1 cellular context compared by ENCODE assay signal in the genomic region with DNA sequence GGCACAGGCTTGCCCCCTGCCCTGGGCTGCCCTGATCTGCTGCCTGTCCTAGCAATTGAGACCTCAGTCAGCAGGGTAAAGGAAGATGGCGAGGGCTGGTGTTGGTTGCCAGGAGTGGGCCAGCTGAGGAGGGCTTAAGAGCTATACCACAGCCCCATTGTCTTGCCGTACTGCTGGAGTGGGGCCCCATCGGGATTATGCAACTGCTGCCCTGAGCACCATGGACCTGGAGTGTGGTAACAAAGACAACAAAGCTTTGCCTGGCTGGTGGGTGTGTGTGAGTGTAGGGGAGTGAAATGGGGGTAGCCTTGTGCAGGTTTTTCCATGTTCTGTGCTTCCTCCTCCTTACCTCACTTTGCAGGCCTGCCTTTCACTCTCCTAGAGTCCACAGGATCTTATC.
TF ChIP-seq lines count a peak whose summit lies in the region.

No MANE protein-coding gene starts in this region.

TF ChIP-seq in HepG2, 621 proteins besides CTCF, POLR2A, EP300 and RAD21 (continued from another document):
- TF ChIP-seq ZFP41 (CRISPR knock-in tag; IDR thresholded peaks at IDR 0.05; ENCODE audit: borderline replicate concordance) (no peak), CEBPB (IDR thresholded peaks at IDR 0.05; ENCODE audit: borderline replicate concordance, low read depth, low read length) (peak; percentile 70), ZSCAN29 (CRISPR knock-in tag; conservative IDR thresholded peaks at IDR 0.05) (no peak), SRSF4 (IDR thresholded peaks at IDR 0.05; ENCODE audit: low read depth, low read length, poor library complexity, severe bottlenecking) (no peak), ZNF720 (CRISPR knock-in tag; IDR thresholded peaks at IDR 0.05) (no peak), ZFP36L2 (CRISPR knock-in tag; IDR thresholded peaks at IDR 0.05) (no peak), TCF12 (IDR thresholded peaks at IDR 0.05) (no peak), TCF12 (CRISPR knock-in tag; IDR thresholded peaks at IDR 0.05) (no peak), NONO (IDR thresholded peaks at IDR 0.05) (no peak), NONO (CRISPR knock-in tag; conservative IDR thresholded peaks at IDR 0.05) (no peak), ZBTB38 (CRISPR knock-in tag; IDR thresholded peaks at IDR 0.05) (no peak), CEBPG (CRISPR knock-in tag; IDR thresholded peaks at IDR 0.05) (peak; percentile 74), YEATS2 (CRISPR knock-in tag; IDR thresholded peaks at IDR 0.05; ENCODE audit: borderline replicate concordance) (no peak), ZNF839 (CRISPR knock-in tag; IDR thresholded peaks at IDR 0.05; ENCODE audit: borderline replicate concordance) (no peak), MXD4 (CRISPR knock-in tag; IDR thresholded peaks at IDR 0.05) (no peak), EED (CRISPR knock-in tag; IDR thresholded peaks at IDR 0.05) (no peak), ZNF605 (CRISPR knock-in tag; IDR thresholded peaks at IDR 0.05) (peak; percentile 93), ZNF644 (CRISPR knock-in tag; IDR thresholded peaks at IDR 0.05; ENCODE audit: low read depth) (peak; percentile 10; the same call in 1 of the 2 replicates), ZNF7 (CRISPR knock-in tag; IDR thresholded peaks at IDR 0.05) (no peak), SOX6 (IDR thresholded peaks at IDR 0.05) (no peak), SOX6 (CRISPR knock-in tag; IDR thresholded peaks at IDR 0.05) (peak; percentile 87), KLF13 (CRISPR knock-in tag; IDR thresholded peaks at IDR 0.05) (no peak), SUZ12 (IDR thresholded peaks at IDR 0.05; ENCODE audit: low read depth, low read length) (no peak), MAF1 (CRISPR knock-in tag; IDR thresholded peaks at IDR 0.05; ENCODE audit: borderline replicate concordance) (no peak), NCOA2 (CRISPR knock-in tag; IDR thresholded peaks at IDR 0.05) (no peak), SOX5 (CRISPR knock-in tag; IDR thresholded peaks at IDR 0.05; ENCODE audit: borderline replicate concordance) (peak; percentile 69), ZNF3 (CRISPR knock-in tag; IDR thresholded peaks at IDR 0.05) (no peak), RBM39 (IDR thresholded peaks at IDR 0.05; ENCODE audit: low read depth, low read length, poor library complexity, severe bottlenecking) (no peak), ZNF34 (CRISPR knock-in tag; IDR thresholded peaks at IDR 0.05; ENCODE audit: borderline replicate concordance) (no peak), DNMT3B (CRISPR knock-in tag; conservative IDR thresholded peaks at IDR 0.05) (no peak), IKZF1 (IDR thresholded peaks at IDR 0.05) (no peak), EHMT2 (IDR thresholded peaks at IDR 0.05; ENCODE audit: borderline replicate concordance, low read depth, low read length) (no peak), MYNN (CRISPR knock-in tag; IDR thresholded peaks at IDR 0.05; ENCODE audit: low read depth) (no peak), TAF15 (IDR thresholded peaks at IDR 0.05; ENCODE audit: low read depth, low read length, poor library complexity, severe bottlenecking) (no peak)
- TF ChIP-seq, protein P1, sequence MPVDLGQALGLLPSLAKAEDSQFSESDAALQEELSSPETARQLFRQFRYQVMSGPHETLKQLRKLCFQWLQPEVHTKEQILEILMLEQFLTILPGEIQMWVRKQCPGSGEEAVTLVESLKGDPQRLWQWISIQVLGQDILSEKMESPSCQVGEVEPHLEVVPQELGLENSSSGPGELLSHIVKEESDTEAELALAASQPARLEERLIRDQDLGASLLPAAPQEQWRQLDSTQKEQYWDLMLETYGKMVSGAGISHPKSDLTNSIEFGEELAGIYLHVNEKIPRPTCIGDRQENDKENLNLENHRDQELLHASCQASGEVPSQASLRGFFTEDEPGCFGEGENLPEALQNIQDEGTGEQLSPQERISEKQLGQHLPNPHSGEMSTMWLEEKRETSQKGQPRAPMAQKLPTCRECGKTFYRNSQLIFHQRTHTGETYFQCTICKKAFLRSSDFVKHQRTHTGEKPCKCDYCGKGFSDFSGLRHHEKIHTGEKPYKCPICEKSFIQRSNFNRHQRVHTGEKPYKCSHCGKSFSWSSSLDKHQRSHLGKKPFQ (CRISPR knock-in tag; IDR thresholded peaks at IDR 0.05; ENCODE audit: insufficient replicate concordance), result no peak
- TF ChIP-seq, protein P2, sequence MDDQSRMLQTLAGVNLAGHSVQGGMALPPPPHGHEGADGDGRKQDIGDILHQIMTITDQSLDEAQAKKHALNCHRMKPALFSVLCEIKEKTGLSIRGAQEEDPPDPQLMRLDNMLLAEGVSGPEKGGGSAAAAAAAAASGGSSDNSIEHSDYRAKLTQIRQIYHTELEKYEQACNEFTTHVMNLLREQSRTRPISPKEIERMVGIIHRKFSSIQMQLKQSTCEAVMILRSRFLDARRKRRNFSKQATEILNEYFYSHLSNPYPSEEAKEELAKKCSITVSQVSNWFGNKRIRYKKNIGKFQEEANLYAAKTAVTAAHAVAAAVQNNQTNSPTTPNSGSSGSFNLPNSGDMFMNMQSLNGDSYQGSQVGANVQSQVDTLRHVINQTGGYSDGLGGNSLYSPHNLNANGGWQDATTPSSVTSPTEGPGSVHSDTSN (CRISPR knock-in tag; IDR thresholded peaks at IDR 0.05; ENCODE audit: borderline replicate concordance), result no peak
- TF ChIP-seq, protein P3, sequence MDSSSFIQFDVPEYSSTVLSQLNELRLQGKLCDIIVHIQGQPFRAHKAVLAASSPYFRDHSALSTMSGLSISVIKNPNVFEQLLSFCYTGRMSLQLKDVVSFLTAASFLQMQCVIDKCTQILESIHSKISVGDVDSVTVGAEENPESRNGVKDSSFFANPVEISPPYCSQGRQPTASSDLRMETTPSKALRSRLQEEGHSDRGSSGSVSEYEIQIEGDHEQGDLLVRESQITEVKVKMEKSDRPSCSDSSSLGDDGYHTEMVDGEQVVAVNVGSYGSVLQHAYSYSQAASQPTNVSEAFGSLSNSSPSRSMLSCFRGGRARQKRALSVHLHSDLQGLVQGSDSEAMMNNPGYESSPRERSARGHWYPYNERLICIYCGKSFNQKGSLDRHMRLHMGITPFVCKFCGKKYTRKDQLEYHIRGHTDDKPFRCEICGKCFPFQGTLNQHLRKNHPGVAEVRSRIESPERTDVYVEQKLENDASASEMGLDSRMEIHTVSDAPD (CRISPR knock-in tag; IDR thresholded peaks at IDR 0.05), result peak; percentile 75; the same call in 1 of the 2 replicates
- TF ChIP-seq, protein P4, sequence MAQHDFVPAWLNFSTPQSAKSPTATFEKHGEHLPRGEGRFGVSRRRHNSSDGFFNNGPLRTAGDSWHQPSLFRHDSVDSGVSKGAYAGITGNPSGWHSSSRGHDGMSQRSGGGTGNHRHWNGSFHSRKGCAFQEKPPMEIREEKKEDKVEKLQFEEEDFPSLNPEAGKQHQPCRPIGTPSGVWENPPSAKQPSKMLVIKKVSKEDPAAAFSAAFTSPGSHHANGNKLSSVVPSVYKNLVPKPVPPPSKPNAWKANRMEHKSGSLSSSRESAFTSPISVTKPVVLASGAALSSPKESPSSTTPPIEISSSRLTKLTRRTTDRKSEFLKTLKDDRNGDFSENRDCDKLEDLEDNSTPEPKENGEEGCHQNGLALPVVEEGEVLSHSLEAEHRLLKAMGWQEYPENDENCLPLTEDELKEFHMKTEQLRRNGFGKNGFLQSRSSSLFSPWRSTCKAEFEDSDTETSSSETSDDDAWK (CRISPR knock-in tag; IDR thresholded peaks at IDR 0.05), result no peak
- TF ChIP-seq, protein P5, sequence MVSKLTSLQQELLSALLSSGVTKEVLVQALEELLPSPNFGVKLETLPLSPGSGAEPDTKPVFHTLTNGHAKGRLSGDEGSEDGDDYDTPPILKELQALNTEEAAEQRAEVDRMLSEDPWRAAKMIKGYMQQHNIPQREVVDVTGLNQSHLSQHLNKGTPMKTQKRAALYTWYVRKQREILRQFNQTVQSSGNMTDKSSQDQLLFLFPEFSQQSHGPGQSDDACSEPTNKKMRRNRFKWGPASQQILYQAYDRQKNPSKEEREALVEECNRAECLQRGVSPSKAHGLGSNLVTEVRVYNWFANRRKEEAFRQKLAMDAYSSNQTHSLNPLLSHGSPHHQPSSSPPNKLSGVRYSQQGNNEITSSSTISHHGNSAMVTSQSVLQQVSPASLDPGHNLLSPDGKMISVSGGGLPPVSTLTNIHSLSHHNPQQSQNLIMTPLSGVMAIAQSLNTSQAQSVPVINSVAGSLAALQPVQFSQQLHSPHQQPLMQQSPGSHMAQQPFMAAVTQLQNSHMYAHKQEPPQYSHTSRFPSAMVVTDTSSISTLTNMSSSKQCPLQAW (CRISPR knock-in tag; IDR thresholded peaks at IDR 0.05), result no peak
- TF ChIP-seq, protein P6, sequence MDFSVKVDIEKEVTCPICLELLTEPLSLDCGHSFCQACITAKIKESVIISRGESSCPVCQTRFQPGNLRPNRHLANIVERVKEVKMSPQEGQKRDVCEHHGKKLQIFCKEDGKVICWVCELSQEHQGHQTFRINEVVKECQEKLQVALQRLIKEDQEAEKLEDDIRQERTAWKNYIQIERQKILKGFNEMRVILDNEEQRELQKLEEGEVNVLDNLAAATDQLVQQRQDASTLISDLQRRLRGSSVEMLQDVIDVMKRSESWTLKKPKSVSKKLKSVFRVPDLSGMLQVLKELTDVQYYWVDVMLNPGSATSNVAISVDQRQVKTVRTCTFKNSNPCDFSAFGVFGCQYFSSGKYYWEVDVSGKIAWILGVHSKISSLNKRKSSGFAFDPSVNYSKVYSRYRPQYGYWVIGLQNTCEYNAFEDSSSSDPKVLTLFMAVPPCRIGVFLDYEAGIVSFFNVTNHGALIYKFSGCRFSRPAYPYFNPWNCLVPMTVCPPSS (IDR thresholded peaks at IDR 0.05), result no peak
- TF ChIP-seq, protein P7, sequence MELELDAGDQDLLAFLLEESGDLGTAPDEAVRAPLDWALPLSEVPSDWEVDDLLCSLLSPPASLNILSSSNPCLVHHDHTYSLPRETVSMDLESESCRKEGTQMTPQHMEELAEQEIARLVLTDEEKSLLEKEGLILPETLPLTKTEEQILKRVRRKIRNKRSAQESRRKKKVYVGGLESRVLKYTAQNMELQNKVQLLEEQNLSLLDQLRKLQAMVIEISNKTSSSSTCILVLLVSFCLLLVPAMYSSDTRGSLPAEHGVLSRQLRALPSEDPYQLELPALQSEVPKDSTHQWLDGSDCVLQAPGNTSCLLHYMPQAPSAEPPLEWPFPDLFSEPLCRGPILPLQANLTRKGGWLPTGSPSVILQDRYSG (CRISPR knock-in tag; IDR thresholded peaks at IDR 0.05), result no peak
- TF ChIP-seq, protein P8, sequence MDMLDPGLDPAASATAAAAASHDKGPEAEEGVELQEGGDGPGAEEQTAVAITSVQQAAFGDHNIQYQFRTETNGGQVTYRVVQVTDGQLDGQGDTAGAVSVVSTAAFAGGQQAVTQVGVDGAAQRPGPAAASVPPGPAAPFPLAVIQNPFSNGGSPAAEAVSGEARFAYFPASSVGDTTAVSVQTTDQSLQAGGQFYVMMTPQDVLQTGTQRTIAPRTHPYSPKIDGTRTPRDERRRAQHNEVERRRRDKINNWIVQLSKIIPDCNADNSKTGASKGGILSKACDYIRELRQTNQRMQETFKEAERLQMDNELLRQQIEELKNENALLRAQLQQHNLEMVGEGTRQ (IDR thresholded peaks at IDR 0.05; ENCODE audit: low read depth, low read length), result no peak
- TF ChIP-seq, protein P8 (CRISPR knock-in tag; IDR thresholded peaks at IDR 0.05; ENCODE audit: borderline replicate concordance), result no peak
- TF ChIP-seq, protein P9, sequence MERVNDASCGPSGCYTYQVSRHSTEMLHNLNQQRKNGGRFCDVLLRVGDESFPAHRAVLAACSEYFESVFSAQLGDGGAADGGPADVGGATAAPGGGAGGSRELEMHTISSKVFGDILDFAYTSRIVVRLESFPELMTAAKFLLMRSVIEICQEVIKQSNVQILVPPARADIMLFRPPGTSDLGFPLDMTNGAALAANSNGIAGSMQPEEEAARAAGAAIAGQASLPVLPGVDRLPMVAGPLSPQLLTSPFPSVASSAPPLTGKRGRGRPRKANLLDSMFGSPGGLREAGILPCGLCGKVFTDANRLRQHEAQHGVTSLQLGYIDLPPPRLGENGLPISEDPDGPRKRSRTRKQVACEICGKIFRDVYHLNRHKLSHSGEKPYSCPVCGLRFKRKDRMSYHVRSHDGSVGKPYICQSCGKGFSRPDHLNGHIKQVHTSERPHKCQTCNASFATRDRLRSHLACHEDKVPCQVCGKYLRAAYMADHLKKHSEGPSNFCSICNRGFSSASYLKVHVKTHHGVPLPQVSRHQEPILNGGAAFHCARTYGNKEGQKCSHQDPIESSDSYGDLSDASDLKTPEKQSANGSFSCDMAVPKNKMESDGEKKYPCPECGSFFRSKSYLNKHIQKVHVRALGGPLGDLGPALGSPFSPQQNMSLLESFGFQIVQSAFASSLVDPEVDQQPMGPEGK (CRISPR knock-in tag; IDR thresholded peaks at IDR 0.05), result peak; percentile 43; the same call in 1 of the 2 replicates
- TF ChIP-seq, protein P10, sequence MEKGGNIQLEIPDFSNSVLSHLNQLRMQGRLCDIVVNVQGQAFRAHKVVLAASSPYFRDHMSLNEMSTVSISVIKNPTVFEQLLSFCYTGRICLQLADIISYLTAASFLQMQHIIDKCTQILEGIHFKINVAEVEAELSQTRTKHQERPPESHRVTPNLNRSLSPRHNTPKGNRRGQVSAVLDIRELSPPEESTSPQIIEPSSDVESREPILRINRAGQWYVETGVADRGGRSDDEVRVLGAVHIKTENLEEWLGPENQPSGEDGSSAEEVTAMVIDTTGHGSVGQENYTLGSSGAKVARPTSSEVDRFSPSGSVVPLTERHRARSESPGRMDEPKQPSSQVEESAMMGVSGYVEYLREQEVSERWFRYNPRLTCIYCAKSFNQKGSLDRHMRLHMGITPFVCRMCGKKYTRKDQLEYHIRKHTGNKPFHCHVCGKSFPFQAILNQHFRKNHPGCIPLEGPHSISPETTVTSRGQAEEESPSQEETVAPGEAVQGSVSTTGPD (CRISPR knock-in tag; IDR thresholded peaks at IDR 0.05), result peak; percentile 77
- TF ChIP-seq, protein P11, sequence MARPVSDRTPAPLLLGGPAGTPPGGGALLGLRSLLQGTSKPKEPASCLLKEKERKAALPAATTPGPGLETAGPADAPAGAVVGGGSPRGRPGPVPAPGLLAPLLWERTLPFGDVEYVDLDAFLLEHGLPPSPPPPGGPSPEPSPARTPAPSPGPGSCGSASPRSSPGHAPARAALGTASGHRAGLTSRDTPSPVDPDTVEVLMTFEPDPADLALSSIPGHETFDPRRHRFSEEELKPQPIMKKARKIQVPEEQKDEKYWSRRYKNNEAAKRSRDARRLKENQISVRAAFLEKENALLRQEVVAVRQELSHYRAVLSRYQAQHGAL (CRISPR knock-in tag; IDR thresholded peaks at IDR 0.05; ENCODE audit: not compliant biosample characterization), result no peak
